15 cellular contexts compared by ENCODE assay signal in genomic region chr2:43749583-43749982, GRCh38. TPM values are rescaled to one million over a fixed set of nuclear protein-coding genes. Genes with fewer than 3 reads are reported as not detected.
DNase-seq lines count a peak whose midpoint lies in the region; TF ChIP-seq lines count a peak whose summit lies in the region.
"Had no signal": no experiment of that assay in that cellular context is flagged by ENCODE, and none has a peak within 500 bp of the region (broad histone marks: within the 10 kb centered on the region; RNA-seq: fewer than 3 reads in every experiment).

No MANE protein-coding gene starts in this region.

- H3K9me3 ChIP-seq in endodermal cell (ENCODE audit: control insufficient read depth, low read length): no peaks in the 10 kb centered on the region
- H3K9me3 ChIP-seq: SJSA1 had no signal

- H3K27ac ChIP-seq in endodermal cell (ENCODE audit: low read depth, low read length): peak overlapping the region; percentile 28
- H3K27ac ChIP-seq: SJSA1 had no signal

- H3K27me3 Mint-ChIP-seq in endodermal cell (ENCODE audit: insufficient read depth) (no peaks in the 10 kb centered on the region), osteocyte (ENCODE audit: unreplicated experiment) (no peaks in the 10 kb centered on the region)
- H3K27me3 Mint-ChIP-seq: IgD-negative memory B cell had no signal

- WGBS in endodermal cell (ENCODE audit: insufficient coverage in 1 of 2, insufficient read length in 1 of 2), 2 experiments: 82 to 95% methylated on average over 2 to 3 of the region's 3 CpGs

- H3K4me1 Mint-ChIP-seq in endodermal cell (peaks cover 11% of the 10 kb centered on the region), osteocyte (ENCODE audit: unreplicated experiment) (peaks cover 27% of the 10 kb centered on the region)
- H3K4me1 Mint-ChIP-seq: IgD-negative memory B cell had no signal

- peak; percentile 28 for DNase-seq in ACHN
- DNase-seq in endodermal cell: no peak
- DNase-seq in renal cortical epithelial cell (ENCODE audit: low read depth): peak; percentile 80
- no peak for DNase-seq in GF-D8 (lab: John Stamatoyannopoulos, UW)
- no peak for DNase-seq in effector CD4-positive, alpha-beta T cell
- no peak for DNase-seq in osteocyte (ENCODE audit: extremely low spot score, unreplicated experiment)
- DNase-seq: DND-41, GDM1, HCEC 1CT, NCI-H1105 treated with DMSO at 0.1 percent for 48 hours, NCI-H187, NCI-H526 treated with DMSO at 0.1 percent for 48 hours had no signal

- TF ChIP-seq EP300 in Ishikawa (IDR thresholded peaks at IDR 0.05; ENCODE audit: borderline replicate concordance): peak; percentile 81

- H3K36me3 Mint-ChIP-seq in endodermal cell (ENCODE audit: low read depth) (no peaks in the 10 kb centered on the region), osteocyte (ENCODE audit: unreplicated experiment) (peaks cover 6% of the 10 kb centered on the region)
- H3K36me3 Mint-ChIP-seq: IgD-negative memory B cell had no signal

- H3K27me3 ChIP-seq in endodermal cell (ENCODE audit: control insufficient read depth, insufficient read depth, low read length, poor library complexity, severe bottlenecking): no peaks in the 10 kb centered on the region
- H3K27me3 ChIP-seq: SJSA1 had no signal

- H3K4me1 ChIP-seq in endodermal cell (ENCODE audit: control insufficient read depth, insufficient read depth, low read length): no peaks in the 10 kb centered on the region

- no peak for TF ChIP-seq CTCF in endodermal cell (conservative IDR thresholded peaks at IDR 0.05)
- no peak for TF ChIP-seq CTCF in osteocyte (IDR thresholded peaks at IDR 0.05)

- in situ Hi-C loops in ACHN (cut with HindIII; ENCODE audit: low pct_ligation_motif_present, low pct_unique_long_range_greater_than_20kb, low sequenced_read_pairs): no loop called here

- no peak overlapping the region for H3K9ac ChIP-seq in endodermal cell (ENCODE audit: extremely low read depth, low read length, poor library complexity, severe bottlenecking)

- H3K27ac Mint-ChIP-seq in endodermal cell: no peak overlapping the region
- no peak overlapping the region for H3K27ac Mint-ChIP-seq in osteocyte (ENCODE audit: unreplicated experiment)
- H3K27ac Mint-ChIP-seq: IgD-negative memory B cell had no signal

- H3K4me3 ChIP-seq in endodermal cell (ENCODE audit: low read length): no peak overlapping the region
- H3K4me3 ChIP-seq: SJSA1 had no signal

- H3K9me3 Mint-ChIP-seq in endodermal cell (no peaks in the 10 kb centered on the region), osteocyte (ENCODE audit: unreplicated experiment) (no peaks in the 10 kb centered on the region)
- H3K9me3 Mint-ChIP-seq: IgD-negative memory B cell had no signal

- no peaks in the 10 kb centered on the region for H3K36me3 ChIP-seq in endodermal cell (ENCODE audit: control insufficient read depth, insufficient read depth, low read length)
- H3K36me3 ChIP-seq: SJSA1 had no signal

- H3K4me3 Mint-ChIP-seq in endodermal cell: no peak overlapping the region
- H3K4me3 Mint-ChIP-seq in osteocyte (ENCODE audit: unreplicated experiment): no peak overlapping the region
- H3K4me3 Mint-ChIP-seq: IgD-negative memory B cell had no signal

- TF ChIP-seq RAD21 in Ishikawa (IDR thresholded peaks at IDR 0.05; ENCODE audit: low read depth): no peak

TF ChIP-seq in Ishikawa, 13 proteins besides CTCF, POLR2A, EP300 and RAD21:
- TF ChIP-seq MAX (IDR thresholded peaks at IDR 0.05): no peak
- peak; percentile 67; the same call in 1 of the 2 replicates for TF ChIP-seq TCF12 (IDR thresholded peaks at IDR 0.05; ENCODE audit: low read depth)
- TF ChIP-seq, protein P1, sequence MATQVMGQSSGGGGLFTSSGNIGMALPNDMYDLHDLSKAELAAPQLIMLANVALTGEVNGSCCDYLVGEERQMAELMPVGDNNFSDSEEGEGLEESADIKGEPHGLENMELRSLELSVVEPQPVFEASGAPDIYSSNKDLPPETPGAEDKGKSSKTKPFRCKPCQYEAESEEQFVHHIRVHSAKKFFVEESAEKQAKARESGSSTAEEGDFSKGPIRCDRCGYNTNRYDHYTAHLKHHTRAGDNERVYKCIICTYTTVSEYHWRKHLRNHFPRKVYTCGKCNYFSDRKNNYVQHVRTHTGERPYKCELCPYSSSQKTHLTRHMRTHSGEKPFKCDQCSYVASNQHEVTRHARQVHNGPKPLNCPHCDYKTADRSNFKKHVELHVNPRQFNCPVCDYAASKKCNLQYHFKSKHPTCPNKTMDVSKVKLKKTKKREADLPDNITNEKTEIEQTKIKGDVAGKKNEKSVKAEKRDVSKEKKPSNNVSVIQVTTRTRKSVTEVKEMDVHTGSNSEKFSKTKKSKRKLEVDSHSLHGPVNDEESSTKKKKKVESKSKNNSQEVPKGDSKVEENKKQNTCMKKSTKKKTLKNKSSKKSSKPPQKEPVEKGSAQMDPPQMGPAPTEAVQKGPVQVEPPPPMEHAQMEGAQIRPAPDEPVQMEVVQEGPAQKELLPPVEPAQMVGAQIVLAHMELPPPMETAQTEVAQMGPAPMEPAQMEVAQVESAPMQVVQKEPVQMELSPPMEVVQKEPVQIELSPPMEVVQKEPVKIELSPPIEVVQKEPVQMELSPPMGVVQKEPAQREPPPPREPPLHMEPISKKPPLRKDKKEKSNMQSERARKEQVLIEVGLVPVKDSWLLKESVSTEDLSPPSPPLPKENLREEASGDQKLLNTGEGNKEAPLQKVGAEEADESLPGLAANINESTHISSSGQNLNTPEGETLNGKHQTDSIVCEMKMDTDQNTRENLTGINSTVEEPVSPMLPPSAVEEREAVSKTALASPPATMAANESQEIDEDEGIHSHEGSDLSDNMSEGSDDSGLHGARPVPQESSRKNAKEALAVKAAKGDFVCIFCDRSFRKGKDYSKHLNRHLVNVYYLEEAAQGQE (IDR thresholded peaks at IDR 0.05; ENCODE audit: low read depth): no peak
- peak; percentile 78; the same call in 1 of the 2 replicates for TF ChIP-seq YY1 (IDR thresholded peaks at IDR 0.05; ENCODE audit: low read depth)
- TF ChIP-seq NFIC (IDR thresholded peaks at IDR 0.05): peak; percentile 93
- TF ChIP-seq ZBTB7A (IDR thresholded peaks at IDR 0.05; ENCODE audit: low read depth): no peak
- TF ChIP-seq FOXM1 (IDR thresholded peaks at IDR 0.05; ENCODE audit: borderline replicate concordance, low read depth): peak; percentile 68; the same call in 1 of the 2 replicates
- peak; percentile 84 for TF ChIP-seq TEAD4 (IDR thresholded peaks at IDR 0.05)

RNA-seq across cellular contexts. Expression of gene DYNC2LI1, which starts 24.3 kb away (rescaled TPM):
- total RNA-seq in endodermal cell (10 to 100 TPM; 17.1 to 39.7 TPM), renal cortical epithelial cell (39.6 and 72.6 TPM in 2 replicates), osteocyte (16.7 and 18.4 TPM in 2 replicates)
- 29.0 TPM for polyA plus RNA-seq in endodermal cell (2013, experiment 1 of 2)
- polyA plus RNA-seq in endodermal cell (2013, experiment 2 of 2): 29.6 TPM

Comparison
In these comparisons a context has a peak if more than half of its experiments do, and no peak if none do; other contexts are left out.
1. DNase-seq: peak in ACHN (single experiment) and renal cortical epithelial cell (single experiment); none in endodermal cell (single experiment), GF-D8 (single experiment), effector CD4-positive, alpha-beta T cell (single experiment) and osteocyte (single experiment).